Comparison of ENCODE assay signal across 13 cellular contexts in genomic region chr1:28860332-28861073, GRCh38. TPM values are rescaled to one million over a fixed set of nuclear protein-coding genes. Genes with fewer than 3 reads are reported as not detected.
A peak's percentile ranks its signal among the peaks of the same experiment; 100 is the strongest.
DNase-seq lines count a peak whose midpoint lies in the region; ATAC-seq and TF ChIP-seq lines count a peak whose summit lies in the region.
"Had no signal": no experiment of that assay in that cellular context is flagged by ENCODE, and none has a peak within 500 bp of the region (broad histone marks: within the 10 kb centered on the region; RNA-seq: fewer than 3 reads in every experiment).

No MANE protein-coding gene starts in this region.

- TF ChIP-seq CTCF in CD8-positive, alpha-beta T cell (IDR thresholded peaks at IDR 0.05), result no peak
- TF ChIP-seq CTCF in spleen (IDR thresholded peaks at IDR 0.05 in 8 of 11, conservative IDR thresholded peaks at IDR 0.05 in 3 of 11), result no peak

- no peak overlapping the region for H3K4me3 ChIP-seq in CD8-positive, alpha-beta T cell (ENCODE audit: low read depth, low read length)
- no peak overlapping the region for H3K4me3 ChIP-seq in spleen
- H3K4me3 ChIP-seq: uterus had no signal

- no peaks in the 10 kb centered on the region for H3K36me3 ChIP-seq in CD8-positive, alpha-beta T cell (ENCODE audit: insufficient read depth, low read length)
- no peaks in the 10 kb centered on the region for H3K36me3 ChIP-seq in spleen
- H3K36me3 ChIP-seq: uterus had no signal

- H3K9me3 Mint-ChIP-seq in CD8-positive, alpha-beta T cell, result no peaks in the 10 kb centered on the region

- H3K27me3 ChIP-seq in CD8-positive, alpha-beta T cell (ENCODE audit: insufficient read depth, low read length), result no peaks in the 10 kb centered on the region
- peaks cover 0 to 10% (median 0%) of the 10 kb centered on the region in 7 donors for H3K27me3 ChIP-seq in spleen (replicated peaks in 1 of 7)
- H3K27me3 ChIP-seq: uterus had no signal

- H3K9me3 ChIP-seq in CD8-positive, alpha-beta T cell (ENCODE audit: low read length), result no peaks in the 10 kb centered on the region
- no peaks in the 10 kb centered on the region for H3K9me3 ChIP-seq in spleen
- H3K9me3 ChIP-seq: uterus had no signal

- H3K4me1 ChIP-seq in CD8-positive, alpha-beta T cell (ENCODE audit: insufficient read depth, low read length), result no peaks in the 10 kb centered on the region
- H3K4me1 ChIP-seq in spleen, result peaks cover 0 to 2% (median 0%) of the 10 kb centered on the region in 6 donors
- H3K4me1 ChIP-seq: uterus had no signal

- H3K27ac Mint-ChIP-seq in CD8-positive, alpha-beta T cell, result no peak overlapping the region

- ATAC-seq in GM21423 (IDR thresholded peaks at IDR 0.05; ENCODE audit: unreplicated experiment) (peak; percentile 74), GM18502 (IDR thresholded peaks at IDR 0.05; ENCODE audit: poor library complexity, unreplicated experiment) (no peak)
- ATAC-seq in CD8-positive, alpha-beta T cell, result no peak
- ATAC-seq: HCT116 had no signal

- no peak overlapping the region for H3K4me3 Mint-ChIP-seq in CD8-positive, alpha-beta T cell

- peak; percentile 80 for DNase-seq in A172 (ENCODE audit: low spot score)
- peak; percentile 57 for DNase-seq in NCI-H226
- peak; percentile 70 for DNase-seq in epithelial cell of prostate (ENCODE audit: low read depth, low spot score)
- DNase-seq in activated CD8-positive, alpha-beta memory T cell treated with anti-CD3 and anti-CD28 coated beads, Interleukin-2, amount 50 U/mL, for 4 hours, result no peak
- no peak for DNase-seq in CD8-positive, alpha-beta T cell
- no peak for DNase-seq in spleen
- DNase-seq: Karpas-422; stimulated activated CD4-positive, alpha-beta T cell treated with anti-CD3 and anti-CD28 coated beads, Interleukin-4, amount 100 ng/mL, for 1 hour; uterus had no signal

- H3K27me3 Mint-ChIP-seq in CD8-positive, alpha-beta T cell (ENCODE audit: low read depth), result no peaks in the 10 kb centered on the region

- no peak for TF ChIP-seq POLR2A in spleen (IDR thresholded peaks at IDR 0.05)

- POLR2A ChIA-PET in CD8-positive, alpha-beta T cell (lab: Charles Lee), result no interaction called here

- H3K4me1 Mint-ChIP-seq in CD8-positive, alpha-beta T cell (ENCODE audit: low read depth), result no peaks in the 10 kb centered on the region

- CTCF ChIA-PET in CD8-positive, alpha-beta T cell (lab: Charles Lee), result interaction anchor here (0.8 to 2.4 kb wide), 2 partner anchors 17 to 21 kb away, joined by 3 to 21 read pairs; no protein-coding TSS in a partner anchor

- intact Hi-C loops in CD8-positive, alpha-beta T cell (cut with DNase I, micrococcal nuclease), result no loop called here
- intact Hi-C loops in spleen (cut with DNase I; ENCODE audit: low total_unique reads), result no loop called here

- H3K36me3 Mint-ChIP-seq in CD8-positive, alpha-beta T cell, result no peaks in the 10 kb centered on the region

- WGBS in spleen, 5 donors, result 78 to 92% (median 89%) methylated on average over 3 of the region's 3 CpGs

- H3K27ac ChIP-seq in epithelial cell of prostate (no peak overlapping the region), spleen (no peak overlapping the region)
- no peak overlapping the region for H3K27ac ChIP-seq in CD8-positive, alpha-beta T cell (ENCODE audit: low read depth, low read length)
- H3K27ac ChIP-seq: uterus had no signal

RNA-seq across cellular contexts. Expression of gene OPRD1, which starts 48.5 kb away (rescaled TPM):
- not detected in 2 replicates for total RNA-seq in A172 (2014; rRNA removed; shearing (Covaris generic))
- not detected for total RNA-seq in CD8-positive, alpha-beta T cell
- not detected for total RNA-seq in spleen
- polyA plus RNA-seq in spleen, result not detected
- polyA plus RNA-seq: esophagus had no signal

RNA-seq across cellular contexts. Expression of gene EPB41, which starts 53.9 kb away (rescaled TPM):
- 16.4 and 20.5 TPM in 2 replicates for total RNA-seq in A172 (2014; rRNA removed; shearing (Covaris generic))
- 100 to 1,000 TPM; 109 to 117 TPM for total RNA-seq in CD8-positive, alpha-beta T cell
- total RNA-seq in spleen, result 100 to 1,000 TPM in 1 of 7 donors, 10 to 100 TPM in 6; 53.6 to 156 (median 82.3) TPM
- 10 to 100 TPM in 1 of 3 donors, 1 to 10 TPM in 2; 6.3 to 14.8 (median 8.7) TPM for polyA plus RNA-seq in spleen

Comparison
In these comparisons a context has a peak if more than half of its experiments do, and no peak if none do; other contexts are left out.
1. DNase-seq: peak in A172 (single experiment), NCI-H226 (single experiment) and epithelial cell of prostate (single experiment); none in activated CD8-positive, alpha-beta memory T cell treated with anti-CD3 and anti-CD28 coated beads, Interleukin-2, amount 50 U/mL, for 4 hours (single experiment), CD8-positive, alpha-beta T cell (0 of 7) and spleen (single experiment).